9 cellular contexts compared by ENCODE assay signal in the genomic region with DNA sequence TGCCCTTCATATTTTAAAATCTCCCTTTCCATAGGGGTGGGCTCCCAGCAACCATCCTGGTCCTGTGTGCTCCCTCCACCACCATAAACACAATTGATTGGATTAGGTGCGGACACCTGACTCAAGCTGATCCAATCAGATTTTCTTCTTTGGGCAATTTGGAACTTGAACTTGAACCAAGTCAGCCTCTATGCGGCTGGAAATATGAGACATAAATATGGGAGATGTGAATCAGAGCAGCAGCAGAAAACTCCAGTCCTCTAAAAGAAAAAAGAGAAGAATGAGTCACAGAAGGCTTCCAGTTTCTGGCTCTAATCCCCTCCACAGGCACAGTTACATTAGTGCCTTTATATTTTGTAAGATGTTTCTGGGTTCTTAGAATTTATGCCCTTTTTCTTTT.
A peak's percentile ranks its signal among the peaks of the same experiment; 100 is the strongest.
DNase-seq lines count a peak whose midpoint lies in the region; ATAC-seq and TF ChIP-seq lines count a peak whose summit lies in the region.
"Had no signal": no experiment of that assay in that cellular context is flagged by ENCODE, and none has a peak within 500 bp of the region (broad histone marks: within the 10 kb centered on the region; RNA-seq: fewer than 3 reads in every experiment).

No MANE protein-coding gene starts in this region.

- H3K36me3 Mint-ChIP-seq in activated T-cell treated with anti-CD3 and anti-CD28 coated beads, Interleukin-2, amount 50 U/mL, for 72 hours (ENCODE audit: insufficient read depth in 2 of 2) = peaks cover 0 to 3% of the 10 kb centered on the region in 2 donors

- H3K27ac ChIP-seq in right cardiac atrium (ENCODE audit: low read length) (no peak overlapping the region), upper lobe of left lung (no peak overlapping the region)

- 88% methylated on average over 2 of the region's 2 CpGs for WGBS in right cardiac atrium
- whole genome bisulfite sequencing in upper lobe of left lung, 2 donors = 89 to 92% methylated on average over 2 of the region's 2 CpGs

- H3K9me3 ChIP-seq in right cardiac atrium (ENCODE audit: control insufficient read depth, low read length) = no peaks in the 10 kb centered on the region
- no peaks in the 10 kb centered on the region for H3K9me3 ChIP-seq in upper lobe of left lung

- DNase-seq in A172 (ENCODE audit: low spot score) (peak; percentile 60), GM03348 (ENCODE audit: low spot score) (peak; percentile 80), fibroblast of the conjunctiva (ENCODE audit: low read depth) (peak; percentile 42), right cardiac atrium (no peak), upper lobe of left lung (no peak)
- peak in 1 of 2 donors; percentile 8 for DNase-seq in activated T-cell treated with anti-CD3 and anti-CD28 coated beads, Interleukin-2, amount 50 U/mL, for 72 hours
- DNase-seq: anterior cingulate cortex had no signal

- H3K4me1 ChIP-seq in right cardiac atrium (ENCODE audit: control insufficient read depth, insufficient read depth, low read length) = peaks cover 2% of the 10 kb centered on the region
- H3K4me1 ChIP-seq in upper lobe of left lung = peaks cover 0 to 10% (median 2%) of the 10 kb centered on the region in 4 donors

- H3K36me3 ChIP-seq in upper lobe of left lung = no peaks in the 10 kb centered on the region

- TF ChIP-seq POLR2A in upper lobe of left lung (IDR thresholded peaks at IDR 0.05) = no peak

- H3K9me3 Mint-ChIP-seq in activated T-cell treated with anti-CD3 and anti-CD28 coated beads, Interleukin-2, amount 50 U/mL, for 72 hours = peaks cover 0 to 4% of the 10 kb centered on the region in 2 donors

- peak overlapping the region; percentile 8 for H3K27ac Mint-ChIP-seq in activated T-cell treated with anti-CD3 and anti-CD28 coated beads, Interleukin-2, amount 50 U/mL, for 72 hours

- TF ChIP-seq EP300 in upper lobe of left lung (IDR thresholded peaks at IDR 0.05) = no peak

- H3K27me3 Mint-ChIP-seq in activated T-cell treated with anti-CD3 and anti-CD28 coated beads, Interleukin-2, amount 50 U/mL, for 72 hours (ENCODE audit: low read depth) = no peaks in the 10 kb centered on the region

- peak overlapping the region; percentile 50 to 52 for H3K4me3 Mint-ChIP-seq in activated T-cell treated with anti-CD3 and anti-CD28 coated beads, Interleukin-2, amount 50 U/mL, for 72 hours

- H3K4me1 Mint-ChIP-seq in activated T-cell treated with anti-CD3 and anti-CD28 coated beads, Interleukin-2, amount 50 U/mL, for 72 hours (ENCODE audit: low read depth) = peaks cover 80% of the 10 kb centered on the region

- peak; percentile 51 to 59 for ATAC-seq in activated T-cell treated with anti-CD3 and anti-CD28 coated beads, Interleukin-2, amount 50 U/mL, for 72 hours (replicated peaks in 1 of 2)
- ATAC-seq in GM21381 (IDR thresholded peaks at IDR 0.05; ENCODE audit: unreplicated experiment) (no peak), right cardiac atrium (no peak), HG03175 (IDR thresholded peaks at IDR 0.05; ENCODE audit: unreplicated experiment) (no peak), upper lobe of left lung (ENCODE audit: low FRiP score in 2 of 2) (no peak)

- H3K27me3 ChIP-seq in right cardiac atrium (ENCODE audit: control insufficient read depth, insufficient read depth) (no peaks in the 10 kb centered on the region), upper lobe of left lung (no peaks in the 10 kb centered on the region)

- intact Hi-C loops in right cardiac atrium (cut with DNase I) = no loop called here

- no peak for TF ChIP-seq CTCF in upper lobe of left lung (IDR thresholded peaks at IDR 0.05)

- H3K4me3 ChIP-seq in right cardiac atrium (ENCODE audit: low read length) = no peak overlapping the region
- H3K4me3 ChIP-seq in upper lobe of left lung = no peak overlapping the region

Comparison
In these comparisons a context has a peak if more than half of its experiments do, and no peak if none do; other contexts are left out.
1. DNase-seq: peak in A172 (single experiment), GM03348 (single experiment) and fibroblast of the conjunctiva (single experiment); none in right cardiac atrium (0 of 3) and upper lobe of left lung (0 of 2).
2. ATAC-seq: peak in activated T-cell treated with anti-CD3 and anti-CD28 coated beads, Interleukin-2, amount 50 U/mL, for 72 hours (2 of 2); none in GM21381 (single experiment), right cardiac atrium (0 of 2), HG03175 (single experiment) and upper lobe of left lung (0 of 2).